ENCODE assay signal across 19 cellular contexts in the genomic region with DNA sequence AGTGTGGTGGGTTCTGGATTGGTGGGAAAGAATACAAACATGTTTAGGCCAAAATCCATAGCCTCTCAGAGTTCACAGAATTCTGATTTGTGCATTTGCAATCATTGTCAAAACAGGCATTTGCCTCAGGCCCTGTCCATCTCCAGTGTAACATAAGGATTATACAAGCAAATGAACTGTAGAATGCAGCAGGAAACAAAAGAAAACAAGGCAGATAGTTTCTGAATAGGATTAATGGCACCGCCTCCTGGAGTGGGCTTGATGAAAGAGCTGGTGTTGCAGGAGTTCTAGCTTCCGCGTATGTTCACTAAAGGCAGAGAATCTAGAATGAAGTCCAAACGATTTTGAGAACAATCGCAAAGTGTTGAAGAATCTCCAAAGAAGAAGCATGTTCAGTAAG.
"Had no signal": no experiment of that assay in that cellular context is flagged by ENCODE, and none has a peak within 500 bp of the region (broad histone marks: within the 10 kb centered on the region; RNA-seq: fewer than 3 reads in every experiment).

No MANE protein-coding gene starts in this region.

- H3K36me3 ChIP-seq: esophagus muscularis mucosa, gastroesophageal sphincter, heart left ventricle, left lung, lower lobe of right lung had no signal

- H3K4me2 ChIP-seq: hepatocyte had no signal

- H3K4me3 ChIP-seq: coronary artery, dorsolateral prefrontal cortex, esophagus muscularis mucosa, gastroesophageal sphincter, heart left ventricle, hepatocyte, left lung, lower lobe of right lung, mucosa of descending colon had no signal

- H3K27ac Mint-ChIP-seq: mesothelial cell of epicardium had no signal

- H3K9me3 ChIP-seq: esophagus muscularis mucosa, gastroesophageal sphincter, heart left ventricle, left lung, lower lobe of right lung, mucosa of descending colon had no signal

- DNase-seq: dermis blood vessel endothelial cell; dorsolateral prefrontal cortex; effector CD4-positive, alpha-beta T cell; effector memory CD4-positive, alpha-beta T cell; foreskin keratinocyte; heart left ventricle; hypothalamus; immature natural killer cell; left cardiac atrium; left lung; left ventricle myocardium superior; lower lobe of right lung; mesenchymal stem cell; mucosa of descending colon had no signal

- H2AFZ ChIP-seq: hepatocyte had no signal

- H3K27me3 ChIP-seq: esophagus muscularis mucosa, foreskin keratinocyte, gastroesophageal sphincter, hepatocyte had no signal

- ATAC-seq: foreskin keratinocyte, gastroesophageal sphincter, heart left ventricle, left cardiac atrium, left lung, left ventricle myocardium superior, lower lobe of right lung, mucosa of descending colon had no signal

- H3K4me1 Mint-ChIP-seq: immature natural killer cell, mesothelial cell of epicardium had no signal

- H3K27ac ChIP-seq: coronary artery, dorsolateral prefrontal cortex, esophagus muscularis mucosa, foreskin keratinocyte, gastroesophageal sphincter, heart left ventricle, hepatocyte, left lung, lower lobe of right lung had no signal

- H3K4me3 Mint-ChIP-seq: immature natural killer cell, mesothelial cell of epicardium had no signal

- H3K4me1 ChIP-seq: foreskin keratinocyte, gastroesophageal sphincter, heart left ventricle, left lung, lower lobe of right lung had no signal

- H3K9me3 Mint-ChIP-seq: immature natural killer cell, mesothelial cell of epicardium had no signal

- H3K79me2 ChIP-seq: hepatocyte had no signal
